In the genomic region with DNA sequence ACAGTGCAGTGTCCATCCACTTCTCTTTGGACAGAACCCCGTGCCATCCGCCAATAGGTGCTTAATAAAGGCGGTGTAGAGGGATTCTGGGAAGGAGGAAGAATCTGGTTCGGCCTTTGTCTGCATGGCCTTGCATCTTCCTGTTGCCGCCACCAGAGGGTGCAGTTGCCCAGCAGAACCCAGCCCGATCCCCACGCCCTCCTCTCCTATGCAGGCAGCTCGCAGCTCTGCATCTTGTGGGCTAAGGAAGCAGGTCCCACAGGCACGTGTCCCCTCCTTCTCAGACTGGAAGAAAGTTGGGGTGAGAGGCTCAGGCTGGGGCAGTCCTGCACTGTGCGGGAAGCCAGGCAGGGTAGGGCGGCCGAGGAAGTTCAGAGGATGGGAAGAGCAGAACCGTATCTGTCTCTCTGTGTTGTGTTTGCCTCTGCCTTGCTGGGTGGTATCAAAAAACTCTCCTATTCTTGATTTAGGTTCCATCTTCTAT, we compare ENCODE assay signal across 2 cellular contexts.
TF ChIP-seq lines count a peak whose summit lies in the region.

No MANE protein-coding gene starts in this region.

TF ChIP-seq in HEK293, 187 proteins besides CTCF, POLR2A, EP300 and RAD21 (continues in another document):
- TF ChIP-seq, protein P1, sequence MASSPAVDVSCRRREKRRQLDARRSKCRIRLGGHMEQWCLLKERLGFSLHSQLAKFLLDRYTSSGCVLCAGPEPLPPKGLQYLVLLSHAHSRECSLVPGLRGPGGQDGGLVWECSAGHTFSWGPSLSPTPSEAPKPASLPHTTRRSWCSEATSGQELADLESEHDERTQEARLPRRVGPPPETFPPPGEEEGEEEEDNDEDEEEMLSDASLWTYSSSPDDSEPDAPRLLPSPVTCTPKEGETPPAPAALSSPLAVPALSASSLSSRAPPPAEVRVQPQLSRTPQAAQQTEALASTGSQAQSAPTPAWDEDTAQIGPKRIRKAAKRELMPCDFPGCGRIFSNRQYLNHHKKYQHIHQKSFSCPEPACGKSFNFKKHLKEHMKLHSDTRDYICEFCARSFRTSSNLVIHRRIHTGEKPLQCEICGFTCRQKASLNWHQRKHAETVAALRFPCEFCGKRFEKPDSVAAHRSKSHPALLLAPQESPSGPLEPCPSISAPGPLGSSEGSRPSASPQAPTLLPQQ (tag by site-specific recombination; IDR thresholded peaks at IDR 0.05) = peak; percentile 75
- TF ChIP-seq ZNF366 (tag by site-specific recombination; conservative IDR thresholded peaks at IDR 0.05) = 0 out of 2 replicates have a peak, but pooled peaks have one; percentile 24
- TF ChIP-seq KLF8 (tag by site-specific recombination; IDR thresholded peaks at IDR 0.05) = peak; percentile 51
- TF ChIP-seq, protein P2, sequence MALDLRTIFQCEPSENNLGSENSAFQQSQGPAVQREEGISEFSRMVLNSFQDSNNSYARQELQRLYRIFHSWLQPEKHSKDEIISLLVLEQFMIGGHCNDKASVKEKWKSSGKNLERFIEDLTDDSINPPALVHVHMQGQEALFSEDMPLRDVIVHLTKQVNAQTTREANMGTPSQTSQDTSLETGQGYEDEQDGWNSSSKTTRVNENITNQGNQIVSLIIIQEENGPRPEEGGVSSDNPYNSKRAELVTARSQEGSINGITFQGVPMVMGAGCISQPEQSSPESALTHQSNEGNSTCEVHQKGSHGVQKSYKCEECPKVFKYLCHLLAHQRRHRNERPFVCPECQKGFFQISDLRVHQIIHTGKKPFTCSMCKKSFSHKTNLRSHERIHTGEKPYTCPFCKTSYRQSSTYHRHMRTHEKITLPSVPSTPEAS (tag by site-specific recombination; IDR thresholded peaks at IDR 0.05) = no peak
- TF ChIP-seq ZNF660 (tag by site-specific recombination; IDR thresholded peaks at IDR 0.05) = peak; percentile 54; the same call in 1 of the 2 replicates
- peak; percentile 27; the same call in 1 of the 2 replicates for TF ChIP-seq MZF1 (tag by site-specific recombination; IDR thresholded peaks at IDR 0.05; ENCODE audit: borderline replicate concordance)
- no peak for TF ChIP-seq ZNF707 (tag by site-specific recombination; IDR thresholded peaks at IDR 0.05)
- TF ChIP-seq, protein P3, sequence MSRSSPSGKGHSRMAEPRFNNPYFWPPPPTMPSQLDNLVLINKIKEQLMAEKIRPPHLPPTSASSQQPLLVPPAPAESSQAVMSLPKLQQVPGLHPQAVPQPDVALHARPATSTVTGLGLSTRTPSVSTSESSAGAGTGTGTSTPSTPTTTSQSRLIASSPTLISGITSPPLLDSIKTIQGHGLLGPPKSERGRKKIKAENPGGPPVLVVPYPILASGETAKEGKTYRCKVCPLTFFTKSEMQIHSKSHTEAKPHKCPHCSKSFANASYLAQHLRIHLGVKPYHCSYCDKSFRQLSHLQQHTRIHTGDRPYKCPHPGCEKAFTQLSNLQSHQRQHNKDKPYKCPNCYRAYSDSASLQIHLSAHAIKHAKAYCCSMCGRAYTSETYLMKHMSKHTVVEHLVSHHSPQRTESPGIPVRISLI (tag by site-specific recombination; IDR thresholded peaks at IDR 0.05) = no peak
- TF ChIP-seq ZNF426 (tag by site-specific recombination; IDR thresholded peaks at IDR 0.05) = no peak
- TF ChIP-seq ZNF138 (tag by site-specific recombination; IDR thresholded peaks at IDR 0.05; ENCODE audit: borderline replicate concordance) = no peak
- peak; percentile 94 for TF ChIP-seq ZNF2 (tag by site-specific recombination; IDR thresholded peaks at IDR 0.05)
- no peak for TF ChIP-seq ZNF121 (tag by site-specific recombination; IDR thresholded peaks at IDR 0.05)
- no peak for TF ChIP-seq ZSCAN16 (tag by site-specific recombination; IDR thresholded peaks at IDR 0.05)
- peak; percentile 75; the same call in 1 of the 2 replicates for TF ChIP-seq KLF9 (tag by site-specific recombination; IDR thresholded peaks at IDR 0.05; ENCODE audit: low read depth)
- TF ChIP-seq ZNF555 (tag by site-specific recombination; conservative IDR thresholded peaks at IDR 0.05) = no peak
- no peak for TF ChIP-seq ZNF664 (tag by site-specific recombination; IDR thresholded peaks at IDR 0.05)
- TF ChIP-seq HOXA7 (CRISPR knock-in tag; IDR thresholded peaks at IDR 0.05; ENCODE audit: borderline replicate concordance) = no peak
- TF ChIP-seq ZNF654 (tag by site-specific recombination; IDR thresholded peaks at IDR 0.05; ENCODE audit: low read depth) = peak; percentile 96
- TF ChIP-seq ZSCAN30 (tag by site-specific recombination; IDR thresholded peaks at IDR 0.05) = peak; percentile 88; the same call in 1 of the 2 replicates
- peak; percentile 58; the same call in 1 of the 2 replicates for TF ChIP-seq ZNF501 (tag by site-specific recombination; IDR thresholded peaks at IDR 0.05)

TF ChIP-seq in K562, 482 proteins besides CTCF, POLR2A, EP300 and RAD21 (continues in another document):
- 0 out of 2 replicates have a peak, but pooled peaks have one; percentile 53 for TF ChIP-seq ZKSCAN1 (IDR thresholded peaks at IDR 0.05; ENCODE audit: low read depth, low read length)
- no peak for TF ChIP-seq SREBF2 (CRISPR knock-in tag; IDR thresholded peaks at IDR 0.05)
- TF ChIP-seq, protein P4, sequence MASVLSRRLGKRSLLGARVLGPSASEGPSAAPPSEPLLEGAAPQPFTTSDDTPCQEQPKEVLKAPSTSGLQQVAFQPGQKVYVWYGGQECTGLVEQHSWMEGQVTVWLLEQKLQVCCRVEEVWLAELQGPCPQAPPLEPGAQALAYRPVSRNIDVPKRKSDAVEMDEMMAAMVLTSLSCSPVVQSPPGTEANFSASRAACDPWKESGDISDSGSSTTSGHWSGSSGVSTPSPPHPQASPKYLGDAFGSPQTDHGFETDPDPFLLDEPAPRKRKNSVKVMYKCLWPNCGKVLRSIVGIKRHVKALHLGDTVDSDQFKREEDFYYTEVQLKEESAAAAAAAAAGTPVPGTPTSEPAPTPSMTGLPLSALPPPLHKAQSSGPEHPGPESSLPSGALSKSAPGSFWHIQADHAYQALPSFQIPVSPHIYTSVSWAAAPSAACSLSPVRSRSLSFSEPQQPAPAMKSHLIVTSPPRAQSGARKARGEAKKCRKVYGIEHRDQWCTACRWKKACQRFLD (CRISPR knock-in tag; IDR thresholded peaks at IDR 0.05) = peak; percentile 84; the same call in 1 of the 2 replicates
- TF ChIP-seq, protein P5, sequence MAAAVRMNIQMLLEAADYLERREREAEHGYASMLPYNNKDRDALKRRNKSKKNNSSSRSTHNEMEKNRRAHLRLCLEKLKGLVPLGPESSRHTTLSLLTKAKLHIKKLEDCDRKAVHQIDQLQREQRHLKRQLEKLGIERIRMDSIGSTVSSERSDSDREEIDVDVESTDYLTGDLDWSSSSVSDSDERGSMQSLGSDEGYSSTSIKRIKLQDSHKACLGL (CRISPR knock-in tag; IDR thresholded peaks at IDR 0.05; ENCODE audit: borderline replicate concordance, poor library complexity, severe bottlenecking) = no peak
- no peak for TF ChIP-seq RBM22 (IDR thresholded peaks at IDR 0.05; ENCODE audit: low read depth, low read length, poor library complexity, severe bottlenecking)
- TF ChIP-seq SMC3 (conservative IDR thresholded peaks at IDR 0.05; ENCODE audit: insufficient read depth, low read depth, low read length) = peak; percentile 100
- TF ChIP-seq, protein P6, sequence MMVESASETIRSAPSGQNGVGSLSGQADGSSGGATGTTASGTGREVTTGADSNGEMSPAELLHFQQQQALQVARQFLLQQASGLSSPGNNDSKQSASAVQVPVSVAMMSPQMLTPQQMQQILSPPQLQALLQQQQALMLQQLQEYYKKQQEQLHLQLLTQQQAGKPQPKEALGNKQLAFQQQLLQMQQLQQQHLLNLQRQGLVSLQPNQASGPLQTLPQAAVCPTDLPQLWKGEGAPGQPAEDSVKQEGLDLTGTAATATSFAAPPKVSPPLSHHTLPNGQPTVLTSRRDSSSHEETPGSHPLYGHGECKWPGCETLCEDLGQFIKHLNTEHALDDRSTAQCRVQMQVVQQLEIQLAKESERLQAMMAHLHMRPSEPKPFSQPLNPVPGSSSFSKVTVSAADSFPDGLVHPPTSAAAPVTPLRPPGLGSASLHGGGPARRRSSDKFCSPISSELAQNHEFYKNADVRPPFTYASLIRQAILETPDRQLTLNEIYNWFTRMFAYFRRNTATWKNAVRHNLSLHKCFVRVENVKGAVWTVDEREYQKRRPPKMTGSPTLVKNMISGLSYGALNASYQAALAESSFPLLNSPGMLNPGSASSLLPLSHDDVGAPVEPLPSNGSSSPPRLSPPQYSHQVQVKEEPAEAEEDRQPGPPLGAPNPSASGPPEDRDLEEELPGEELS (CRISPR knock-in tag; IDR thresholded peaks at IDR 0.05; ENCODE audit: borderline replicate concordance) = peak; percentile 92; the same call in 1 of the 2 replicates
- TF ChIP-seq, protein P7, sequence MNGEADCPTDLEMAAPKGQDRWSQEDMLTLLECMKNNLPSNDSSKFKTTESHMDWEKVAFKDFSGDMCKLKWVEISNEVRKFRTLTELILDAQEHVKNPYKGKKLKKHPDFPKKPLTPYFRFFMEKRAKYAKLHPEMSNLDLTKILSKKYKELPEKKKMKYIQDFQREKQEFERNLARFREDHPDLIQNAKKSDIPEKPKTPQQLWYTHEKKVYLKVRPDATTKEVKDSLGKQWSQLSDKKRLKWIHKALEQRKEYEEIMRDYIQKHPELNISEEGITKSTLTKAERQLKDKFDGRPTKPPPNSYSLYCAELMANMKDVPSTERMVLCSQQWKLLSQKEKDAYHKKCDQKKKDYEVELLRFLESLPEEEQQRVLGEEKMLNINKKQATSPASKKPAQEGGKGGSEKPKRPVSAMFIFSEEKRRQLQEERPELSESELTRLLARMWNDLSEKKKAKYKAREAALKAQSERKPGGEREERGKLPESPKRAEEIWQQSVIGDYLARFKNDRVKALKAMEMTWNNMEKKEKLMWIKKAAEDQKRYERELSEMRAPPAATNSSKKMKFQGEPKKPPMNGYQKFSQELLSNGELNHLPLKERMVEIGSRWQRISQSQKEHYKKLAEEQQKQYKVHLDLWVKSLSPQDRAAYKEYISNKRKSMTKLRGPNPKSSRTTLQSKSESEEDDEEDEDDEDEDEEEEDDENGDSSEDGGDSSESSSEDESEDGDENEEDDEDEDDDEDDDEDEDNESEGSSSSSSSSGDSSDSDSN (IDR thresholded peaks at IDR 0.05; ENCODE audit: borderline replicate concordance in 1 of 2, low read depth in 2 of 2, low read length in 2 of 2) = peak in 1 of 2 experiments; percentile 56; a peak in 1 of 4 replicates
- TF ChIP-seq HMGN3 (IDR thresholded peaks at IDR 0.05; ENCODE audit: borderline replicate concordance, extremely low read depth, insufficient read length, low read depth, low read length) = no peak
- TF ChIP-seq, protein P8, sequence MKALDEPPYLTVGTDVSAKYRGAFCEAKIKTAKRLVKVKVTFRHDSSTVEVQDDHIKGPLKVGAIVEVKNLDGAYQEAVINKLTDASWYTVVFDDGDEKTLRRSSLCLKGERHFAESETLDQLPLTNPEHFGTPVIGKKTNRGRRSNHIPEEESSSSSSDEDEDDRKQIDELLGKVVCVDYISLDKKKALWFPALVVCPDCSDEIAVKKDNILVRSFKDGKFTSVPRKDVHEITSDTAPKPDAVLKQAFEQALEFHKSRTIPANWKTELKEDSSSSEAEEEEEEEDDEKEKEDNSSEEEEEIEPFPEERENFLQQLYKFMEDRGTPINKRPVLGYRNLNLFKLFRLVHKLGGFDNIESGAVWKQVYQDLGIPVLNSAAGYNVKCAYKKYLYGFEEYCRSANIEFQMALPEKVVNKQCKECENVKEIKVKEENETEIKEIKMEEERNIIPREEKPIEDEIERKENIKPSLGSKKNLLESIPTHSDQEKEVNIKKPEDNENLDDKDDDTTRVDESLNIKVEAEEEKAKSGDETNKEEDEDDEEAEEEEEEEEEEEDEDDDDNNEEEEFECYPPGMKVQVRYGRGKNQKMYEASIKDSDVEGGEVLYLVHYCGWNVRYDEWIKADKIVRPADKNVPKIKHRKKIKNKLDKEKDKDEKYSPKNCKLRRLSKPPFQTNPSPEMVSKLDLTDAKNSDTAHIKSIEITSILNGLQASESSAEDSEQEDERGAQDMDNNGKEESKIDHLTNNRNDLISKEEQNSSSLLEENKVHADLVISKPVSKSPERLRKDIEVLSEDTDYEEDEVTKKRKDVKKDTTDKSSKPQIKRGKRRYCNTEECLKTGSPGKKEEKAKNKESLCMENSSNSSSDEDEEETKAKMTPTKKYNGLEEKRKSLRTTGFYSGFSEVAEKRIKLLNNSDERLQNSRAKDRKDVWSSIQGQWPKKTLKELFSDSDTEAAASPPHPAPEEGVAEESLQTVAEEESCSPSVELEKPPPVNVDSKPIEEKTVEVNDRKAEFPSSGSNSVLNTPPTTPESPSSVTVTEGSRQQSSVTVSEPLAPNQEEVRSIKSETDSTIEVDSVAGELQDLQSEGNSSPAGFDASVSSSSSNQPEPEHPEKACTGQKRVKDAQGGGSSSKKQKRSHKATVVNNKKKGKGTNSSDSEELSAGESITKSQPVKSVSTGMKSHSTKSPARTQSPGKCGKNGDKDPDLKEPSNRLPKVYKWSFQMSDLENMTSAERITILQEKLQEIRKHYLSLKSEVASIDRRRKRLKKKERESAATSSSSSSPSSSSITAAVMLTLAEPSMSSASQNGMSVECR (CRISPR knock-in tag; IDR thresholded peaks at IDR 0.05) = peak; percentile 30; the same call in 1 of the 2 replicates
- TF ChIP-seq ATF1 (CRISPR knock-in tag; IDR thresholded peaks at IDR 0.05) = no peak
- TF ChIP-seq ATF1 (tag; IDR thresholded peaks at IDR 0.05) = peak; percentile 66
- TF ChIP-seq YY1 (IDR thresholded peaks at IDR 0.05; ENCODE audit: borderline replicate concordance in 1 of 3, control insufficient read depth in 1 of 3, extremely low read depth in 1 of 3, insufficient read depth in 3 of 3, insufficient read length in 1 of 3, insufficient replicate concordance in 2 of 3, low read depth in 1 of 3, low read length in 2 of 3) = peak in 2 of 3 experiments; percentile 44 to 67
- TF ChIP-seq JUND (IDR thresholded peaks at IDR 0.05; ENCODE audit: borderline replicate concordance, low read depth, low read length) = peak; percentile 79
- TF ChIP-seq JUND (tag; IDR thresholded peaks at IDR 0.05; ENCODE audit: borderline replicate concordance, low read depth, low read length) = peak; percentile 56; the same call in 2 of the 3 replicates
- TF ChIP-seq, protein P9, sequence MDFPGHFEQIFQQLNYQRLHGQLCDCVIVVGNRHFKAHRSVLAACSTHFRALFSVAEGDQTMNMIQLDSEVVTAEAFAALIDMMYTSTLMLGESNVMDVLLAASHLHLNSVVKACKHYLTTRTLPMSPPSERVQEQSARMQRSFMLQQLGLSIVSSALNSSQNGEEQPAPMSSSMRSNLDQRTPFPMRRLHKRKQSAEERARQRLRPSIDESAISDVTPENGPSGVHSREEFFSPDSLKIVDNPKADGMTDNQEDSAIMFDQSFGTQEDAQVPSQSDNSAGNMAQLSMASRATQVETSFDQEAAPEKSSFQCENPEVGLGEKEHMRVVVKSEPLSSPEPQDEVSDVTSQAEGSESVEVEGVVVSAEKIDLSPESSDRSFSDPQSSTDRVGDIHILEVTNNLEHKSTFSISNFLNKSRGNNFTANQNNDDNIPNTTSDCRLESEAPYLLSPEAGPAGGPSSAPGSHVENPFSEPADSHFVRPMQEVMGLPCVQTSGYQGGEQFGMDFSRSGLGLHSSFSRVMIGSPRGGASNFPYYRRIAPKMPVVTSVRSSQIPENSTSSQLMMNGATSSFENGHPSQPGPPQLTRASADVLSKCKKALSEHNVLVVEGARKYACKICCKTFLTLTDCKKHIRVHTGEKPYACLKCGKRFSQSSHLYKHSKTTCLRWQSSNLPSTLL (IDR thresholded peaks at IDR 0.05) = no peak
- peak in 1 of 2 experiments; percentile 85; a peak in 1 of 4 replicates for TF ChIP-seq TEAD1 (CRISPR knock-in tag; IDR thresholded peaks at IDR 0.05)
- peak; percentile 82; the same call in 1 of the 2 replicates for TF ChIP-seq ZC3H11A (IDR thresholded peaks at IDR 0.05; ENCODE audit: low read depth, low read length)
- peak; percentile 96 for TF ChIP-seq HDGF (IDR thresholded peaks at IDR 0.05)
- TF ChIP-seq ZNF57 (CRISPR knock-in tag; IDR thresholded peaks at IDR 0.05) = 0 out of 2 replicates have a peak, but pooled peaks have one; percentile 10
